ENCODE assay signal across 1 cellular context in the genomic region with DNA sequence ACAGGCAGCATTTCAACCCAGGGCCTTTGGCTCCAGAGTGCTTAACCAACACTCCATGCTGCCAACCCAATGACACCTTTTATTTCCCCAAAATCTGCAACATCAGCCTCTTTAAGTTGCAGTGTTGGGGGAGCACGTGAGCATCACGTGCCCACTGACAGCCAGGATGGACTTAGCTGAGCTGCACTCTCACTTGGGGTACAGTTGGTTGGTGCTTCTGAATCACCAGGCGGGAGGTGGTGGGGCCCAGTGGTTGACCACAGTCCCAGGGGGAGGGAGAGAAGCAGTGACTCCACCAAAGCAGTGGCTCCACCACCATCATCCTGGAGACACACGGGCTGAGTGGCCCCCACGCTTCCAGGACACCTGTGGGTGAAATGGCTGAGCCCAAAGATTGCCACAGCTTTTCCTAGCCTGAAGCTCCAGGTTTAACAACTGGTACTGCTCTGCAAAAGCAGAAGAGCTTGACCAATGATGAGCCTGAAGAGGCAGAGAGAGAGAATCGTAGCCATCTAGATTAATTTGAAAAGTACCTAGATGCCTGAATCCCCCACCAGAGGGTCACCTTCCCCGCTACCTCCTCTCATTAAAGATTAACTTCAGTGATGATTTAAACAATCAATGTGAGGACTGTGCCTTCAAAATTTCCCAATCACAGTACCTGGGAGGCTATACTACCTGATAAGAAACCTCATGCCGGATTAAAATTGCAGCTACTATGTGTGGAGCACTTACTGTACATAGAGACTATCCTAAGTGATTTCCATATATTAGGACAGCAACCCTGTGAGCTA.
TF ChIP-seq lines count a peak whose summit lies in the region.

No MANE protein-coding gene starts in this region.

TF ChIP-seq in GM12878, 131 proteins besides CTCF, POLR2A, EP300 and RAD21 (continued from another document):
- TF ChIP-seq, protein P1, sequence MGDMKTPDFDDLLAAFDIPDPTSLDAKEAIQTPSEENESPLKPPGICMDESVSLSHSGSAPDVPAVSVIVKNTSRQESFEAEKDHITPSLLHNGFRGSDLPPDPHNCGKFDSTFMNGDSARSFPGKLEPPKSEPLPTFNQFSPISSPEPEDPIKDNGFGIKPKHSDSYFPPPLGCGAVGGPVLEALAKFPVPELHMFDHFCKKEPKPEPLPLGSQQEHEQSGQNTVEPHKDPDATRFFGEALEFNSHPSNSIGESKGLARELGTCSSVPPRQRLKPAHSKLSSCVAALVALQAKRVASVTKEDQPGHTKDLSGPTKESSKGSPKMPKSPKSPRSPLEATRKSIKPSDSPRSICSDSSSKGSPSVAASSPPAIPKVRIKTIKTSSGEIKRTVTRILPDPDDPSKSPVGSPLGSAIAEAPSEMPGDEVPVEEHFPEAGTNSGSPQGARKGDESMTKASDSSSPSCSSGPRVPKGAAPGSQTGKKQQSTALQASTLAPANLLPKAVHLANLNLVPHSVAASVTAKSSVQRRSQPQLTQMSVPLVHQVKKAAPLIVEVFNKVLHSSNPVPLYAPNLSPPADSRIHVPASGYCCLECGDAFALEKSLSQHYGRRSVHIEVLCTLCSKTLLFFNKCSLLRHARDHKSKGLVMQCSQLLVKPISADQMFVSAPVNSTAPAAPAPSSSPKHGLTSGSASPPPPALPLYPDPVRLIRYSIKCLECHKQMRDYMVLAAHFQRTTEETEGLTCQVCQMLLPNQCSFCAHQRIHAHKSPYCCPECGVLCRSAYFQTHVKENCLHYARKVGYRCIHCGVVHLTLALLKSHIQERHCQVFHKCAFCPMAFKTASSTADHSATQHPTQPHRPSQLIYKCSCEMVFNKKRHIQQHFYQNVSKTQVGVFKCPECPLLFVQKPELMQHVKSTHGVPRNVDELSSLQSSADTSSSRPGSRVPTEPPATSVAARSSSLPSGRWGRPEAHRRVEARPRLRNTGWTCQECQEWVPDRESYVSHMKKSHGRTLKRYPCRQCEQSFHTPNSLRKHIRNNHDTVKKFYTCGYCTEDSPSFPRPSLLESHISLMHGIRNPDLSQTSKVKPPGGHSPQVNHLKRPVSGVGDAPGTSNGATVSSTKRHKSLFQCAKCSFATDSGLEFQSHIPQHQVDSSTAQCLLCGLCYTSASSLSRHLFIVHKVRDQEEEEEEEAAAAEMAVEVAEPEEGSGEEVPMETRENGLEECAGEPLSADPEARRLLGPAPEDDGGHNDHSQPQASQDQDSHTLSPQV (IDR thresholded peaks at IDR 0.05) = no peak
- TF ChIP-seq, protein P2, sequence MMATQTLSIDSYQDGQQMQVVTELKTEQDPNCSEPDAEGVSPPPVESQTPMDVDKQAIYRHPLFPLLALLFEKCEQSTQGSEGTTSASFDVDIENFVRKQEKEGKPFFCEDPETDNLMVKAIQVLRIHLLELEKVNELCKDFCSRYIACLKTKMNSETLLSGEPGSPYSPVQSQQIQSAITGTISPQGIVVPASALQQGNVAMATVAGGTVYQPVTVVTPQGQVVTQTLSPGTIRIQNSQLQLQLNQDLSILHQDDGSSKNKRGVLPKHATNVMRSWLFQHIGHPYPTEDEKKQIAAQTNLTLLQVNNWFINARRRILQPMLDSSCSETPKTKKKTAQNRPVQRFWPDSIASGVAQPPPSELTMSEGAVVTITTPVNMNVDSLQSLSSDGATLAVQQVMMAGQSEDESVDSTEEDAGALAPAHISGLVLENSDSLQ (IDR thresholded peaks at IDR 0.05) = no peak
- TF ChIP-seq RELA (IDR thresholded peaks at IDR 0.05; ENCODE audit: borderline replicate concordance, partially characterized antibody) = no peak
- peak; percentile 22; the same call in 1 of the 2 replicates for TF ChIP-seq USF2 (IDR thresholded peaks at IDR 0.05; ENCODE audit: borderline replicate concordance, low read depth, low read length)
- TF ChIP-seq CBFB (IDR thresholded peaks at IDR 0.05; ENCODE audit: low read depth) = no peak
- no peak for TF ChIP-seq ESRRA (IDR thresholded peaks at IDR 0.05; ENCODE audit: low read length)
- peak; percentile 75 to 85 for TF ChIP-seq BHLHE40 (IDR thresholded peaks at IDR 0.05; ENCODE audit: borderline replicate concordance in 1 of 2, low read depth in 2 of 2, low read length in 1 of 2)
- TF ChIP-seq NR2C2 (IDR thresholded peaks at IDR 0.05; ENCODE audit: borderline replicate concordance, control insufficient read depth, insufficient read length, low read depth) = no peak
- TF ChIP-seq, protein P3, sequence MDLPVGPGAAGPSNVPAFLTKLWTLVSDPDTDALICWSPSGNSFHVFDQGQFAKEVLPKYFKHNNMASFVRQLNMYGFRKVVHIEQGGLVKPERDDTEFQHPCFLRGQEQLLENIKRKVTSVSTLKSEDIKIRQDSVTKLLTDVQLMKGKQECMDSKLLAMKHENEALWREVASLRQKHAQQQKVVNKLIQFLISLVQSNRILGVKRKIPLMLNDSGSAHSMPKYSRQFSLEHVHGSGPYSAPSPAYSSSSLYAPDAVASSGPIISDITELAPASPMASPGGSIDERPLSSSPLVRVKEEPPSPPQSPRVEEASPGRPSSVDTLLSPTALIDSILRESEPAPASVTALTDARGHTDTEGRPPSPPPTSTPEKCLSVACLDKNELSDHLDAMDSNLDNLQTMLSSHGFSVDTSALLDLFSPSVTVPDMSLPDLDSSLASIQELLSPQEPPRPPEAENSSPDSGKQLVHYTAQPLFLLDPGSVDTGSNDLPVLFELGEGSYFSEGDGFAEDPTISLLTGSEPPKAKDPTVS (IDR thresholded peaks at IDR 0.05; ENCODE audit: low read depth, low read length) = no peak
- TF ChIP-seq BCLAF1 (IDR thresholded peaks at IDR 0.05) = no peak
- TF ChIP-seq NBN (IDR thresholded peaks at IDR 0.05) = no peak
- TF ChIP-seq SREBF2 (IDR thresholded peaks at IDR 0.05; ENCODE audit: low read length) = no peak
- no peak for TF ChIP-seq NFYA (IDR thresholded peaks at IDR 0.05; ENCODE audit: borderline replicate concordance, low read depth, low read length)
- no peak for TF ChIP-seq RELB (IDR thresholded peaks at IDR 0.05; ENCODE audit: low read depth)
- no peak for TF ChIP-seq TBL1XR1 (IDR thresholded peaks at IDR 0.05; ENCODE audit: low read depth, low read length)
- no peak for TF ChIP-seq EZH2 (IDR thresholded peaks at IDR 0.05; ENCODE audit: borderline replicate concordance, control insufficient read depth, low read depth, low read length)
- TF ChIP-seq TCF7 (IDR thresholded peaks at IDR 0.05; ENCODE audit: borderline replicate concordance) = no peak
- TF ChIP-seq NR2C1 (IDR thresholded peaks at IDR 0.05) = no peak
- no peak for TF ChIP-seq BCL11A (IDR thresholded peaks at IDR 0.05; ENCODE audit: low read depth, low read length)
- TF ChIP-seq MAX (IDR thresholded peaks at IDR 0.05; ENCODE audit: low read depth, low read length) = no peak
- no peak for TF ChIP-seq KAT2A (conservative IDR thresholded peaks at IDR 0.05; ENCODE audit: control insufficient read depth, low read depth, low read length)
- no peak for TF ChIP-seq ASH2L (IDR thresholded peaks at IDR 0.05; ENCODE audit: borderline replicate concordance, low read depth)
- no peak for TF ChIP-seq RCOR1 (conservative IDR thresholded peaks at IDR 0.05; ENCODE audit: low read depth, low read length)
- TF ChIP-seq BRCA1 (IDR thresholded peaks at IDR 0.05; ENCODE audit: low read depth, low read length) = no peak
- TF ChIP-seq LARP7 (IDR thresholded peaks at IDR 0.05) = no peak
TF ChIP-seq in GM12878: peak in this region for 5.
